9 cellular contexts compared by ENCODE assay signal in the genomic region with DNA sequence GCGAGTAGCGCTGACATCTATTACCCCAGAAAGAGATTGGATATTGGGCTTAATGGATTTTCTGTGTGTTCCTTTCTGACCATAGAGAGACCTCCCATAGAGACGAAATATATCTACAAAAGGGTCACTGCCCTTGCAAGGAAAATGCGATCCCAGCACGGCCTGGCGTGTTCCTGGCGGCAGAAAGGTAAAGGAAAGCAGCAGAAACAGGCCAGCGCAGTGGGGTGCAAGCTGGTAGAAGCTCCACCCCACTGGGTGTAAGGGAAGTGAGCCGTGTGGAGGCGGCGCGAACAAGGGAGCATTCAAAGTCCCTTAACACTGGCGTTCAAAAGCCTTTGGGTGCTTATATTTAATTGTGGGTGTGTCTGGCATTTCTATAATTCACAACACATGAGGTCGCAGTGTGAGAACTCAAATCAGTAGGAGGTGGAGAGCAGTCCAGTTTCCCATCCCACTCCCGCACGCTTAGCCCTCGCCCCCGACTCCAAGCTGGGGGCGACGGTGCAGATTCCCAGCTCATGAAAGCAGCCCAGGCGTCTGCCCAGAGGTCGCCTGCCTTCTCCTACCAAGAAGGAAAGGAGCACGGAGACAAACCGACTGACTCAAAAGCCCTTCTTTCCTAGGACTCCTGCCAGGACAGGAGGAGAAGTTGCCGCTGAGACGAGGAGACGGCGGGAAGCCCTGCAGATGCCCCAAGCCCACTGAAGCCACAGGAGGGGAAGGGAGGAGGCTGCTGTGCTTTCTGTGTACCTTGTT.
DNase-seq lines count a peak whose midpoint lies in the region; ATAC-seq and TF ChIP-seq lines count a peak whose summit lies in the region.
"Had no signal": no experiment of that assay in that cellular context is flagged by ENCODE, and none has a peak within 500 bp of the region (broad histone marks: within the 10 kb centered on the region; RNA-seq: fewer than 3 reads in every experiment).

No MANE protein-coding gene starts in this region.

- ATAC-seq in activated CD4-positive, CD25-positive, alpha-beta regulatory T cell treated with anti-CD3 and anti-CD28 coated beads, Interleukin-2, amount 50 U/mL, for 24 hours = peak; percentile 30 to 34
- ATAC-seq in activated naive CD4-positive, alpha-beta T cell treated with anti-CD3 and anti-CD28 coated beads, Interleukin-2, amount 50 U/mL, for 72 hours = peak; percentile 40 to 42
- peak; percentile 52 to 58 for ATAC-seq in naive thymus-derived CD8-positive, alpha-beta T cell
- ATAC-seq in GM18873 (IDR thresholded peaks at IDR 0.05; ENCODE audit: low FRiP score, unreplicated experiment) (no peak), HG03280 (IDR thresholded peaks at IDR 0.05; ENCODE audit: unreplicated experiment) (no peak)
- ATAC-seq: left cardiac atrium had no signal

- POLR2A ChIA-PET in naive thymus-derived CD8-positive, alpha-beta T cell (lab: Charles Lee) = interaction anchor here (0.5 to 3.2 kb wide), 33 partner anchors 7 to 497 kb away, joined by 3 to 40 read pairs (median 5); a partner anchor contains a TSS

- peaks cover 4 to 15% of the 10 kb centered on the region in 2 donors for H3K36me3 Mint-ChIP-seq in activated naive CD4-positive, alpha-beta T cell treated with anti-CD3 and anti-CD28 coated beads, Interleukin-2, amount 50 U/mL, for 72 hours
- peaks cover 0 to 7% (median 4%) of the 10 kb centered on the region in 3 donors for H3K36me3 Mint-ChIP-seq in naive thymus-derived CD8-positive, alpha-beta T cell

- intact Hi-C loops in transverse colon (cut with DNase I; ENCODE audit: low total_unique reads) = no loop called here

- H3K4me1 ChIP-seq in transverse colon = peaks cover 10 to 30% (median 13%) of the 10 kb centered on the region in 4 donors

- TF ChIP-seq EP300 in transverse colon (IDR thresholded peaks at IDR 0.05; ENCODE audit: low read depth) = no peak

- peaks cover 3 to 9% of the 10 kb centered on the region in 2 donors for H3K9me3 Mint-ChIP-seq in activated naive CD4-positive, alpha-beta T cell treated with anti-CD3 and anti-CD28 coated beads, Interleukin-2, amount 50 U/mL, for 72 hours
- peaks cover 0 to 19% (median 0%) of the 10 kb centered on the region in 9 donors for H3K9me3 Mint-ChIP-seq in naive thymus-derived CD8-positive, alpha-beta T cell

- H3K27me3 ChIP-seq in transverse colon = no peaks in the 10 kb centered on the region

- no peak for TF ChIP-seq CTCF in transverse colon (IDR thresholded peaks at IDR 0.05)

- H3K27me3 Mint-ChIP-seq in naive thymus-derived CD8-positive, alpha-beta T cell = peaks cover 0 to 1% (median 0%) of the 10 kb centered on the region in 5 donors

- H3K27ac ChIP-seq in transverse colon = peak overlapping the region; percentile 2 to 78 (median 46)

- in situ Hi-C loops in transverse colon (cut with MboI; ENCODE audit: low pct_ligation_motif_present in 1 of 4, low pct_unique_long_range_greater_than_20kb in 1 of 4, low sequenced_read_pairs in 3 of 4) = no loop called here

- peak overlapping the region; percentile 69 to 91 (median 83) for H3K4me3 Mint-ChIP-seq in naive thymus-derived CD8-positive, alpha-beta T cell

- TF ChIP-seq POLR2A in transverse colon (IDR thresholded peaks at IDR 0.05) = no peak

- H3K27ac Mint-ChIP-seq in activated naive CD4-positive, alpha-beta T cell treated with anti-CD3 and anti-CD28 coated beads, Interleukin-2, amount 50 U/mL, for 72 hours = peak overlapping the region; percentile 97 to 98
- peak overlapping the region; percentile 92 to 99 (median 98) for H3K27ac Mint-ChIP-seq in naive thymus-derived CD8-positive, alpha-beta T cell

- H3K4me3 ChIP-seq in transverse colon = no peak overlapping the region

- peak in 1 of 2 donors; percentile 45 for DNase-seq in activated naive CD4-positive, alpha-beta T cell treated with anti-CD3 and anti-CD28 coated beads, Interleukin-2, amount 50 U/mL, for 72 hours (ENCODE audit: low spot score in 2 of 2)
- peak in 9 of 10 donors; percentile 34 to 86 (median 61) for DNase-seq in naive thymus-derived CD8-positive, alpha-beta T cell
- DNase-seq in transverse colon (no peak), A172 (ENCODE audit: low spot score) (no peak)
- DNase-seq: left cardiac atrium, NCI-H226 had no signal

- 81% methylated on average over 28 of the region's 28 CpGs; no CpG with 5 or more reads in 1 of the 2 donors for WGBS in transverse colon (ENCODE audit: low coverage in 1 of 2), 2 donors

- peaks cover 54 to 95% (median 90%) of the 10 kb centered on the region in 4 donors for H3K4me1 Mint-ChIP-seq in naive thymus-derived CD8-positive, alpha-beta T cell

- H3K9me3 ChIP-seq in transverse colon = no peaks in the 10 kb centered on the region

- no peaks in the 10 kb centered on the region for H3K36me3 ChIP-seq in transverse colon

Comparison
In these comparisons a context has a peak if more than half of its experiments do, and no peak if none do; other contexts are left out.
1. ATAC-seq: peak in activated CD4-positive, CD25-positive, alpha-beta regulatory T cell treated with anti-CD3 and anti-CD28 coated beads, Interleukin-2, amount 50 U/mL, for 24 hours (2 of 2), activated naive CD4-positive, alpha-beta T cell treated with anti-CD3 and anti-CD28 coated beads, Interleukin-2, amount 50 U/mL, for 72 hours (2 of 2) and naive thymus-derived CD8-positive, alpha-beta T cell (2 of 2); none in GM18873 (single experiment) and HG03280 (single experiment).
2. DNase-seq: peak in naive thymus-derived CD8-positive, alpha-beta T cell (9 of 10); none in transverse colon (single experiment) and A172 (single experiment).